24 cellular contexts compared by ENCODE assay signal in the genomic region with DNA sequence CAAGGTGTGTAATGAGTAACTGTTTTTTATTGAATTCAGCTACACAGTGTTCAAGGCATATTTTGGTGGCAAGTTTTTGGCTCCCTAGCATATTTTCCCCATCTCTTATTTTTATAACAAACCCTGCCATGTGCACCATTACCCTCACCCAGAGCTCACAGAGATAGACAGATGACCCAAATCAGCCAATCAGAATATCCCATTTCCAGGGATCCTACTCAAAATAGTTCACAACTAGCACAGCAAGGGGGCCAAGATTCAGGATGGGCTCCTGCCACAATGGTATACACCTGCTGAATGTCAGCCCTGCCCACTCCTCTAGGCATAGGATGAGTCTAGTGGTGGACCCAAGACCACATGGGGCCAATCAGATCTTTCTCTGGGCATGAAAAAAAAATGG.
"Had no signal": no experiment of that assay in that cellular context is flagged by ENCODE, and none has a peak within 500 bp of the region (broad histone marks: within the 10 kb centered on the region; RNA-seq: fewer than 3 reads in every experiment).

No MANE protein-coding gene starts in this region.

- FAIRE-seq: pancreas, small intestine had no signal

- H3K36me3 ChIP-seq: neutrophil, pancreas, right lobe of liver, sigmoid colon, stomach, thoracic aorta, thyroid gland, tibial nerve, upper lobe of right lung, vagina had no signal

- H3K4me1 ChIP-seq: pancreas, psoas muscle, right lobe of liver, sigmoid colon, upper lobe of right lung, vagina had no signal

- DNase-seq: naive thymus-derived CD8-positive, alpha-beta T cell; nephron progenitor cell; nucleus accumbens; pancreas; posterior cingulate gyrus; psoas muscle; right cardiac atrium; right lobe of liver; sigmoid colon; small intestine; stimulated activated CD4-positive, alpha-beta T cell treated with anti-CD3 and anti-CD28 coated beads, Interleukin-15, amount 100 ng/mL, for 24 hours; stimulated activated CD4-positive, alpha-beta T cell treated with anti-CD3 and anti-CD28 coated beads, Interleukin-2, amount 100 ng/mL, for 24 hours; stimulated activated CD4-positive, alpha-beta T cell treated with anti-CD3 and anti-CD28 coated beads, Interleukin-2, amount 100 ng/mL, for 48 hours; stimulated activated CD4-positive, alpha-beta T cell treated with anti-CD3 and anti-CD28 coated beads, Interleukin-4, amount 100 ng/mL, for 24 hours; stimulated activated naive B cell treated with anti-CD40 and anti-IgM and Interleukin-4, amounts not matched to agents 10 μg/mL and 1 μg/mL and 100 μg/mL, for 72 hours; stimulated activated naive CD4-positive, alpha-beta T cell treated with Interleukin-2 at 50 U/mL for 16 hours; stomach; thyroid gland; upper lobe of right lung had no signal

- ATAC-seq: naive thymus-derived CD8-positive, alpha-beta T cell; natural killer cell treated with Interleukin-12 subunit alpha and Interleukin-12 subunit beta and Interleukin-15 and Interleukin-18, amount 100 ng/mL, for 72 hours; pancreas; psoas muscle; right cardiac atrium; right lobe of liver; stimulated activated naive B cell treated with anti-CD40 and anti-IgM and Interleukin-4, amounts not matched to agents 10 μg/mL and 1 μg/mL and 100 μg/mL, for 72 hours; upper lobe of right lung had no signal

- H3K9me3 ChIP-seq: neutrophil, pancreas, psoas muscle, right lobe of liver, sigmoid colon, stomach, thoracic aorta, thyroid gland, tibial nerve, upper lobe of right lung, vagina had no signal

- H3K27ac ChIP-seq: neutrophil, pancreas, psoas muscle, right lobe of liver, sigmoid colon, stomach, thoracic aorta, thyroid gland, tibial nerve, upper lobe of right lung, vagina had no signal

- H3K27me3 ChIP-seq: neutrophil, pancreas, right lobe of liver, sigmoid colon, stomach, thyroid gland, tibial nerve, upper lobe of right lung, vagina had no signal

- H3K4me3 ChIP-seq: pancreas, psoas muscle, right lobe of liver, sigmoid colon, stomach, thoracic aorta, thyroid gland, tibial nerve, upper lobe of right lung, vagina had no signal
